15 cellular contexts compared by ENCODE assay signal in genomic region chr1:9603766-9604753, GRCh38. TPM values are rescaled to one million over a fixed set of nuclear protein-coding genes. Genes with fewer than 3 reads are reported as not detected.
DNase-seq lines count a peak whose midpoint lies in the region; ATAC-seq, FAIRE-seq and TF ChIP-seq lines count a peak whose summit lies in the region.
"Had no signal": no experiment of that assay in that cellular context is flagged by ENCODE, and none has a peak within 500 bp of the region (broad histone marks: within the 10 kb centered on the region; RNA-seq: fewer than 3 reads in every experiment).

No MANE protein-coding gene starts in this region.

- TF ChIP-seq POLR2A in HepG2 (IDR thresholded peaks at IDR 0.05; ENCODE audit: insufficient read depth in 1 of 2, low read depth in 2 of 2, low read length in 2 of 2) (no peak), right lobe of liver (IDR thresholded peaks at IDR 0.05) (no peak)

- WGBS in HepG2 (ENCODE audit: low lambda C conversion rate) = 93% methylated on average over 34 of the region's 42 CpGs
- WGBS in right lobe of liver (ENCODE audit: insufficient coverage, low coverage, low lambda C conversion rate, missing lambda C conversion rate) = 89% methylated on average over 12 of the region's 42 CpGs

- in situ Hi-C loops in HepG2 (cut with HindIII; ENCODE audit: extremely low pct_ligation_motif_present, low pct_unique_long_range_greater_than_20kb) = no loop called here

- FAIRE-seq in HepG2 (lab: Jason Lieb, UNC) (no peak), bronchial epithelial cell (lab: Jason Lieb, UNC) (peak; percentile 18)
- FAIRE-seq: GM12891 had no signal

- H3K9me3 ChIP-seq in HepG2 (ENCODE audit: low read length) (no peaks in the 10 kb centered on the region), right lobe of liver (no peaks in the 10 kb centered on the region), osteoblast (ENCODE audit: low read depth, low read length) (no peaks in the 10 kb centered on the region)

- ATAC-seq in HepG2 = no peak
- no peak for ATAC-seq in right lobe of liver
- ATAC-seq in GM19467 (IDR thresholded peaks at IDR 0.05; ENCODE audit: unreplicated experiment) = no peak
- no peak for ATAC-seq in GM18861 (IDR thresholded peaks at IDR 0.05; ENCODE audit: unreplicated experiment)

- H3K36me3 ChIP-seq in HepG2 (replicated peaks in 1 of 2; ENCODE audit: control insufficient read depth in 1 of 2, insufficient read depth in 2 of 2, low read length in 2 of 2) (peaks cover 28 to 51% of the 10 kb centered on the region in 2 experiments; a peak in 4 of 5 replicates), right lobe of liver (peaks cover 0 to 12% (median 1%) of the 10 kb centered on the region in 4 donors), bronchial epithelial cell (ENCODE audit: control insufficient read depth, insufficient read depth, low read length) (peaks cover 12% of the 10 kb centered on the region), osteoblast (ENCODE audit: insufficient read depth, low read length) (peaks cover 14% of the 10 kb centered on the region)

- no peak for TF ChIP-seq CTCF in HepG2 (CRISPR knock-in tag; IDR thresholded peaks at IDR 0.05)
- no peak for TF ChIP-seq CTCF in right lobe of liver (IDR thresholded peaks at IDR 0.05)
- no peak for TF ChIP-seq CTCF in bronchial epithelial cell (IDR thresholded peaks at IDR 0.05; ENCODE audit: insufficient read depth, low read length, severe bottlenecking)
- TF ChIP-seq CTCF in osteoblast (IDR thresholded peaks at IDR 0.05; ENCODE audit: extremely low read depth, low read depth, low read length) = no peak

- no peak for TF ChIP-seq RAD21 in HepG2 (CRISPR knock-in tag; IDR thresholded peaks at IDR 0.05)

- H3K4me3 ChIP-seq in HepG2 (replicated peaks in 1 of 3; ENCODE audit: insufficient read depth in 1 of 3, low read depth in 2 of 3, low read length in 3 of 3) (no peak overlapping the region), right lobe of liver (no peak overlapping the region), bronchial epithelial cell (ENCODE audit: low read depth, low read length) (no peak overlapping the region), osteoblast (ENCODE audit: insufficient read depth, low read length) (no peak overlapping the region)

- no peaks in the 10 kb centered on the region for H3K4me1 ChIP-seq in HepG2 (ENCODE audit: insufficient read depth, low read length)
- H3K4me1 ChIP-seq in right lobe of liver = no peaks in the 10 kb centered on the region
- H3K4me1 ChIP-seq in osteoblast (ENCODE audit: insufficient read depth, low read length) = no peaks in the 10 kb centered on the region

- H3K27ac ChIP-seq in HepG2 (ENCODE audit: extremely low read length, insufficient read depth, low read length) = no peak overlapping the region
- H3K27ac ChIP-seq in right lobe of liver = no peak overlapping the region
- H3K27ac ChIP-seq in osteoblast (ENCODE audit: low read depth, low read length) = no peak overlapping the region

- no TSS peak for BruUV-seq in HepG2 (replicated peaks; lab: Mats Ljungman, UMichigan)

- CTCF ChIA-PET in HepG2 (lab: Yijun Ruan, JAX; ENCODE audit: low intra/inter-chr PET ratio, low total read pairs) = no interaction called here

- no peaks in the 10 kb centered on the region for H3K79me2 ChIP-seq in HepG2 (ENCODE audit: insufficient read depth, low read length)
- H3K79me2 ChIP-seq in osteoblast (ENCODE audit: insufficient read depth, low read length) = no peaks in the 10 kb centered on the region

- H3K4me2 ChIP-seq in HepG2 (ENCODE audit: low read depth, low read length) (no peak overlapping the region), osteoblast (ENCODE audit: insufficient read depth, low read length) (no peak overlapping the region)

- H2AFZ ChIP-seq in HepG2 (ENCODE audit: low read length) = no peak overlapping the region
- no peak overlapping the region for H2AFZ ChIP-seq in osteoblast (ENCODE audit: low read length)

- POLR2A ChIA-PET in HepG2 (lab: Yijun Ruan, JAX) = no interaction called here

- H4K20me1 ChIP-seq in HepG2 (ENCODE audit: insufficient read depth, low read length) (no peaks in the 10 kb centered on the region), osteoblast (ENCODE audit: insufficient read depth, low read length) (no peaks in the 10 kb centered on the region)

- no peaks in the 10 kb centered on the region for H3K27me3 ChIP-seq in HepG2 (ENCODE audit: control insufficient read depth in 1 of 2, insufficient read depth in 2 of 2, low read length in 2 of 2)
- H3K27me3 ChIP-seq in right lobe of liver = no peaks in the 10 kb centered on the region
- H3K27me3 ChIP-seq in bronchial epithelial cell (ENCODE audit: control insufficient read depth, insufficient read depth, low read length) = no peaks in the 10 kb centered on the region
- H3K27me3 ChIP-seq in osteoblast (ENCODE audit: insufficient read depth, low read length) = no peaks in the 10 kb centered on the region

- DNase-seq in HepG2 (ENCODE audit: low spot score) (no peak), right lobe of liver (no peak), NCI-H1694 treated with DMSO at 0.1 percent for 48 hours (lab: John Stamatoyannopoulos, UW) (peak; percentile 6), bronchial epithelial cell (ENCODE audit: low read depth) (no peak), osteoblast (ENCODE audit: insufficient read length, low spot score, missing footprints) (peak; percentile 89), H4 (ENCODE audit: low spot score) (no peak)
- DNase-seq: C1 segment of cervical spinal cord; CD8-positive, alpha-beta memory T cell; H7; Kasumi-1; MM.1S; SIG-M5 had no signal

- intact Hi-C loops in HepG2 (cut with micrococcal nuclease; ENCODE audit: unreplicated experiment) = no loop called here
- intact Hi-C loops in right lobe of liver (cut with DNase I) = no loop called here

- no peak overlapping the region for H3K9ac ChIP-seq in HepG2 (ENCODE audit: insufficient read depth, low read depth, low read length)

- TF ChIP-seq EP300 in HepG2 (IDR thresholded peaks at IDR 0.05; ENCODE audit: low read depth in 2 of 2, low read length in 2 of 2) (no peak), HepG2 (CRISPR knock-in tag; IDR thresholded peaks at IDR 0.05; ENCODE audit: borderline replicate concordance) (no peak)

TF ChIP-seq in HepG2, 621 proteins besides CTCF, POLR2A, EP300 and RAD21 (continues in another document):
- TF ChIP-seq ZFP37 (CRISPR knock-in tag; IDR thresholded peaks at IDR 0.05; ENCODE audit: borderline replicate concordance) = no peak

RNA-seq across cellular contexts. Expression of gene TMEM201, which starts 15.3 kb away (rescaled TPM):
- total RNA-seq in HepG2 (2016; rRNA removed; fragmentation: Illumina TruSeq; extraction: Trizol) (5.7 and 8.2 TPM in 2 replicates), right lobe of liver (1 to 10 TPM; 1.6 to 5.8 (median 3.0) TPM), bronchial epithelial cell (1.2 and 1.8 TPM in 2 replicates), osteoblast (5.9 and 6.2 TPM in 2 replicates)
- total RNA-seq in HepG2 (2016; cell fraction: cytosol; rRNA removed; fragmentation: Illumina TruSeq; extraction: Trizol; ENCODE audit: low read depth) = 2.8 TPM in 2 replicates
- total RNA-seq in HepG2 (2016; cell fraction: insoluble cytoplasmic fraction; rRNA removed; fragmentation: Illumina TruSeq; extraction: Trizol) = 3.7 and 9.3 TPM in 2 replicates
- total RNA-seq in HepG2 (2016; cell fraction: membrane; rRNA removed; fragmentation: Illumina TruSeq; extraction: Trizol) = 8.8 and 9.5 TPM in 2 replicates
- total RNA-seq in HepG2 (2016; cell fraction: nucleus; rRNA removed; fragmentation: Illumina TruSeq; extraction: Trizol) = 13.9 and 14.4 TPM in 2 replicates
- polyA plus RNA-seq in HepG2 (2011; rRNA removed) = 1.5 and 2.1 TPM in 2 replicates
- polyA plus RNA-seq in HepG2 (2011; cell fraction: cytosol; rRNA removed) = 1.2 and 1.7 TPM in 2 replicates
- 11.5 and 13.6 TPM in 2 replicates for polyA plus RNA-seq in HepG2 (2011; cell fraction: nucleus; rRNA removed)
- polyA plus RNA-seq in HepG2 (2012) = 4.9 and 7.2 TPM in 2 replicates
- 2.6 and 2.7 TPM in 2 replicates for polyA plus RNA-seq in HepG2 (2016; cell fraction: cytosol; fragmentation: Illumina TruSeq; extraction: Trizol; ENCODE audit: low read depth)
- polyA plus RNA-seq in HepG2 (2016; cell fraction: insoluble cytoplasmic fraction; fragmentation: Illumina TruSeq; extraction: Trizol; ENCODE audit: low read depth) = 5.4 and 7.8 TPM in 2 replicates
- polyA plus RNA-seq in HepG2 (2016; cell fraction: membrane; fragmentation: Illumina TruSeq; extraction: Trizol; ENCODE audit: low read depth) = 6.4 and 6.7 TPM in 2 replicates
- 24.0 and 25.7 TPM in 2 replicates for polyA plus RNA-seq in HepG2 (2016; cell fraction: nucleus; fragmentation: Illumina TruSeq; extraction: Trizol; ENCODE audit: insufficient read depth, low read depth)
- 8.5 and 12.3 TPM in 2 replicates for polyA minus RNA-seq in HepG2 (2011; rRNA and poly(A)+ RNA removed; ENCODE audit: low replicate concordance)
- 5.4 and 5.5 TPM in 2 replicates for polyA minus RNA-seq in HepG2 (2011; cell fraction: cytosol; rRNA and poly(A)+ RNA removed)
- polyA minus RNA-seq in HepG2 (2011; cell fraction: nucleus; rRNA and poly(A)+ RNA removed) = 9.0 and 9.2 TPM in 2 replicates
- total RNA-seq in H4 (2014; rRNA removed; shearing (Covaris generic)) = 3.9 and 5.0 TPM in 2 replicates

RNA-seq across cellular contexts. Expression of gene PIK3CD, which starts 47.5 kb away (rescaled TPM):
- total RNA-seq in HepG2 (2016; rRNA removed; fragmentation: Illumina TruSeq; extraction: Trizol) = 6.6 and 7.1 TPM in 2 replicates
- 1.2 and 1.5 TPM in 2 replicates for total RNA-seq in HepG2 (2016; cell fraction: cytosol; rRNA removed; fragmentation: Illumina TruSeq; extraction: Trizol; ENCODE audit: low read depth)
- 5.2 and 7.8 TPM in 2 replicates for total RNA-seq in HepG2 (2016; cell fraction: insoluble cytoplasmic fraction; rRNA removed; fragmentation: Illumina TruSeq; extraction: Trizol)
- 3.5 and 3.7 TPM in 2 replicates for total RNA-seq in HepG2 (2016; cell fraction: membrane; rRNA removed; fragmentation: Illumina TruSeq; extraction: Trizol)
- 6.8 and 7.8 TPM in 2 replicates for total RNA-seq in HepG2 (2016; cell fraction: nucleus; rRNA removed; fragmentation: Illumina TruSeq; extraction: Trizol)
- 10.0 and 12.5 TPM in 2 replicates for polyA plus RNA-seq in HepG2 (2011; rRNA removed)
- polyA plus RNA-seq in HepG2 (2011; cell fraction: cytosol; rRNA removed) = 6.6 and 8.0 TPM in 2 replicates
- polyA plus RNA-seq in HepG2 (2011; cell fraction: nucleus; rRNA removed) = 43.0 and 43.6 TPM in 2 replicates
- 9.7 and 11.2 TPM in 2 replicates for polyA plus RNA-seq in HepG2 (2012)
- polyA plus RNA-seq in HepG2 (2016; cell fraction: cytosol; fragmentation: Illumina TruSeq; extraction: Trizol; ENCODE audit: low read depth) = 0.95 and 1.2 TPM in 2 replicates
- polyA plus RNA-seq in HepG2 (2016; cell fraction: insoluble cytoplasmic fraction; fragmentation: Illumina TruSeq; extraction: Trizol; ENCODE audit: low read depth) = 5.2 and 6.0 TPM in 2 replicates
- 2.1 and 2.5 TPM in 2 replicates for polyA plus RNA-seq in HepG2 (2016; cell fraction: membrane; fragmentation: Illumina TruSeq; extraction: Trizol; ENCODE audit: low read depth)
- 18.6 and 20.4 TPM in 2 replicates for polyA plus RNA-seq in HepG2 (2016; cell fraction: nucleus; fragmentation: Illumina TruSeq; extraction: Trizol; ENCODE audit: insufficient read depth, low read depth)
- polyA minus RNA-seq in HepG2 (2011; rRNA and poly(A)+ RNA removed; ENCODE audit: low replicate concordance) = 1.2 and 22.6 TPM in 2 replicates
- polyA minus RNA-seq in HepG2 (2011; cell fraction: cytosol; rRNA and poly(A)+ RNA removed) = 8.6 and 9.7 TPM in 2 replicates
- 11.7 and 12.7 TPM in 2 replicates for polyA minus RNA-seq in HepG2 (2011; cell fraction: nucleus; rRNA and poly(A)+ RNA removed)
- total RNA-seq in right lobe of liver = 1 to 10 TPM; 1.4 to 5.8 (median 2.6) TPM
- total RNA-seq in bronchial epithelial cell = 5.0 and 6.9 TPM in 2 replicates
- total RNA-seq in osteoblast = 12.7 and 14.1 TPM in 2 replicates
- total RNA-seq in H4 (2014; rRNA removed; shearing (Covaris generic)) = 2.3 and 3.1 TPM in 2 replicates

Comparison
In these comparisons a context has a peak if more than half of its experiments do, and no peak if none do; other contexts are left out.
1. DNase-seq: peak in NCI-H1694 treated with DMSO at 0.1 percent for 48 hours (single experiment) and osteoblast (single experiment); none in HepG2 (single experiment), right lobe of liver (0 of 3), bronchial epithelial cell (single experiment) and H4 (single experiment).